24 cellular contexts compared by ENCODE assay signal in the genomic region with DNA sequence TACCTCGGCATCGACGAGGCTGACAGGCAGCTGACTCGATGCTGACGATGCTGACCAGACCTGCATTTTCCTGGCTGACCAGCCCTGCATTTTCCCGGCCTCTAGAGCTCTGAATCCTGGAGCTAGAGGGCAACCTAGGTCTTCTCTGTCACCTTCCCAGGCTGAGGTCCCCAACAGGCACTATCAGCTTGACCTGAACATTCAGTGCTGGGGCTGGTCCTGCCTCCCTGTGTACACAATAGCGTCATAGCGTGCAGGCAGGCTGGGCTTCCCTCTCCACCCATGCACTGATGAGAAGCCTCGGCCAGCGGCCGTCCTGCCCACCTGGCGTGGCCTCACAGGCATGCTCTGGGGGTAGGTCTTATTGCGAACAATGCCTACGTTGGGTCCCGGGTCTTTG.
DNase-seq lines count a peak whose midpoint lies in the region; ATAC-seq, FAIRE-seq and TF ChIP-seq lines count a peak whose summit lies in the region.
"Had no signal": no experiment of that assay in that cellular context is flagged by ENCODE, and none has a peak within 500 bp of the region (broad histone marks: within the 10 kb centered on the region; RNA-seq: fewer than 3 reads in every experiment).

No MANE protein-coding gene starts in this region.

- dilution Hi-C loops in mammary epithelial cell (cut with HindIII; ENCODE audit: low sequenced_read_pairs) = no loop called here

- TF ChIP-seq CTCF in mammary epithelial cell (conservative IDR thresholded peaks at IDR 0.05 in 1 of 2, IDR thresholded peaks at IDR 0.05 in 1 of 2; ENCODE audit: extremely low read depth in 1 of 2, insufficient read depth in 1 of 2, low read depth in 1 of 2, low read length in 2 of 2) (no peak), breast epithelium (IDR thresholded peaks at IDR 0.05) (no peak), K562 (IDR thresholded peaks at IDR 0.05 in 2 of 3, conservative IDR thresholded peaks at IDR 0.05 in 1 of 3; ENCODE audit: insufficient read depth in 2 of 3, low read depth in 1 of 3, low read length in 3 of 3) (peak in 2 of 3 experiments; percentile 16 to 17; a peak in 2 of 6 replicates), kidney (IDR thresholded peaks at IDR 0.05; ENCODE audit: borderline replicate concordance, extremely low read depth, insufficient read depth) (no peak), stomach (IDR thresholded peaks at IDR 0.05) (peak in 2 of 7 experiments; percentile 21 to 30)

- ATAC-seq in K562 = peak; percentile 46; the same call in 2 of the 3 replicates
- ATAC-seq: CD8-positive, alpha-beta T cell; natural killer cell had no signal

- no peak for TF ChIP-seq POLR2A in breast epithelium (IDR thresholded peaks at IDR 0.05)
- TF ChIP-seq POLR2A in K562 (conservative IDR thresholded peaks at IDR 0.05) = no peak
- no peak for TF ChIP-seq POLR2A in stomach (IDR thresholded peaks at IDR 0.05)

- H3K36me3 ChIP-seq in mammary epithelial cell (ENCODE audit: insufficient read depth, low read length) = no peaks in the 10 kb centered on the region
- no peaks in the 10 kb centered on the region for H3K36me3 ChIP-seq in breast epithelium
- H3K36me3 ChIP-seq in K562 (ENCODE audit: control insufficient read depth, insufficient read depth, low read length) = peaks cover 3% of the 10 kb centered on the region; the same call in 1 of the 3 replicates
- no peaks in the 10 kb centered on the region for H3K36me3 ChIP-seq in kidney (ENCODE audit: control insufficient read depth in 1 of 2, insufficient read depth in 2 of 2, low read length in 2 of 2)
- no peaks in the 10 kb centered on the region for H3K36me3 ChIP-seq in stomach
- H3K36me3 ChIP-seq: cardiac muscle cell had no signal

- peaks cover 50% of the 10 kb centered on the region for H3K4me1 ChIP-seq in mammary epithelial cell (ENCODE audit: insufficient read depth, low read length)
- H3K4me1 ChIP-seq in breast epithelium = no peaks in the 10 kb centered on the region
- no peaks in the 10 kb centered on the region; a peak in 1 of 5 replicates for H3K4me1 ChIP-seq in K562 (replicated peaks in 1 of 2; ENCODE audit: control insufficient read depth in 2 of 2, insufficient read depth in 2 of 2, low read length in 2 of 2)
- H3K4me1 ChIP-seq in kidney (ENCODE audit: control insufficient read depth in 1 of 2, insufficient read depth in 1 of 2, low read depth in 1 of 2, low read length in 2 of 2) = no peaks in the 10 kb centered on the region
- peaks cover 0 to 15% (median 2%) of the 10 kb centered on the region in 4 donors for H3K4me1 ChIP-seq in stomach
- H3K4me1 ChIP-seq: parathyroid adenoma had no signal

- no peaks in the 10 kb centered on the region for H3K9me1 ChIP-seq in K562 (ENCODE audit: control insufficient read depth, insufficient read depth, low read length)

- no peak overlapping the region for H3K4me2 ChIP-seq in mammary epithelial cell (ENCODE audit: insufficient read depth, low read depth, low read length)
- H3K4me2 ChIP-seq in K562 (ENCODE audit: insufficient read depth, low read length) = no peak overlapping the region

- TF ChIP-seq EP300 in K562 (IDR thresholded peaks at IDR 0.05; ENCODE audit: low read length) = no peak
- no peak for TF ChIP-seq EP300 in stomach (IDR thresholded peaks at IDR 0.05)

- no peaks in the 10 kb centered on the region for H3K27me3 ChIP-seq in mammary epithelial cell (ENCODE audit: insufficient read depth, low read length)
- H3K27me3 ChIP-seq in breast epithelium = no peaks in the 10 kb centered on the region
- peaks cover 0 to 10% of the 10 kb centered on the region in 2 experiments; a peak in 3 of 5 replicates for H3K27me3 ChIP-seq in K562 (ENCODE audit: control insufficient read depth in 2 of 2, insufficient read depth in 2 of 2, low read length in 2 of 2)
- no peaks in the 10 kb centered on the region for H3K27me3 ChIP-seq in stomach
- H3K27me3 ChIP-seq: cardiac muscle cell had no signal

- BruUV-seq in mammary epithelial cell (replicated peaks; lab: Mats Ljungman, UMichigan) (no TSS peak), K562 (replicated peaks; lab: Mats Ljungman, UMichigan) (no TSS peak)

- 84% methylated on average over 15 of the region's 15 CpGs for WGBS in mammary epithelial cell (ENCODE audit: low coverage, missing lambda C conversion rate)
- whole genome bisulfite sequencing in K562 (ENCODE audit: insufficient coverage, low coverage, missing lambda C conversion rate) = 48% methylated on average over 12 of the region's 15 CpGs
- WGBS in stomach, 5 donors = 34 to 65% (median 55%) methylated on average over 14 to 15 of the region's 15 CpGs

- H2AFZ ChIP-seq in mammary epithelial cell (ENCODE audit: low read depth, low read length) (peak overlapping the region; percentile 31), K562 (ENCODE audit: low read depth, low read length) (no peak overlapping the region)
- H2AFZ ChIP-seq: parathyroid adenoma had no signal

- POLR2A ChIA-PET in K562 (lab: Yijun Ruan, JAX) = interaction anchor here (0.6 to 0.7 kb wide), 2 partner anchors 10 to 34 kb away, joined by 3 read pairs; no protein-coding TSS in a partner anchor

- H3K27ac ChIP-seq in mammary epithelial cell (ENCODE audit: insufficient read depth, low read depth, low read length) = no peak overlapping the region
- H3K27ac ChIP-seq in breast epithelium = no peak overlapping the region
- H3K27ac ChIP-seq in K562 (ENCODE audit: extremely low read depth, low read depth, low read length) = no peak overlapping the region
- H3K27ac ChIP-seq in kidney (ENCODE audit: low read depth in 2 of 2, low read length in 2 of 2) = no peak overlapping the region
- H3K27ac ChIP-seq in stomach = peak overlapping the region in 1 of 5 donors; percentile 23
- H3K27ac ChIP-seq: cardiac muscle cell, parathyroid adenoma, VCaP had no signal

- FAIRE-seq in K562 (lab: Jason Lieb, UNC) = no peak
- FAIRE-seq in kidney (lab: Jason Lieb, UNC) = no peak
- FAIRE-seq: G401.6, HTR-8/SVneo had no signal

- H3K9ac ChIP-seq in mammary epithelial cell (ENCODE audit: insufficient read depth, low read length) = no peak overlapping the region
- H3K9ac ChIP-seq in K562 (ENCODE audit: insufficient read depth in 1 of 2, low read depth in 2 of 2, low read length in 2 of 2) = no peak overlapping the region
- H3K9ac ChIP-seq in kidney (ENCODE audit: low read length in 2 of 2) = no peak overlapping the region
- H3K9ac ChIP-seq: parathyroid adenoma had no signal

- TF ChIP-seq RAD21 in K562 (CRISPR knock-in tag; conservative IDR thresholded peaks at IDR 0.05 in 1 of 2, IDR thresholded peaks at IDR 0.05 in 1 of 2) = peak in 1 of 2 experiments; percentile 18; a peak in 2 of 4 replicates

- H3K4me3 ChIP-seq in mammary epithelial cell (replicated peaks in 1 of 3; ENCODE audit: insufficient read depth in 1 of 3, low read depth in 2 of 3, low read length in 3 of 3) (no peak overlapping the region), breast epithelium (no peak overlapping the region), K562 (no peak overlapping the region), kidney (ENCODE audit: low read length in 2 of 2) (no peak overlapping the region), stomach (no peak overlapping the region)
- H3K4me3 ChIP-seq: cardiac muscle cell had no signal

- H4K20me1 ChIP-seq in mammary epithelial cell (ENCODE audit: insufficient read depth, low read length) (no peaks in the 10 kb centered on the region), K562 (replicated peaks; ENCODE audit: control insufficient read depth, insufficient read depth, low read length) (peaks cover 8% of the 10 kb centered on the region)

- intact Hi-C loops in mammary epithelial cell (cut with micrococcal nuclease) (loop anchor here (5.0 kb wide), 1 partner anchor 135 kb away; no protein-coding TSS in a partner anchor), breast epithelium (cut with DNase I; ENCODE audit: low total_unique reads) (no loop called here), K562 (cut with micrococcal nuclease) (no loop called here), kidney (cut with DNase I) (no loop called here), stomach (cut with DNase I; ENCODE audit: low total_unique reads) (no loop called here)

- DNase-seq in mammary epithelial cell = peak; percentile 27
- DNase-seq in breast epithelium (ENCODE audit: low spot score in 2 of 2) = no peak
- DNase-seq in K562 (ENCODE audit: extremely low read depth in 1 of 4, low spot score in 3 of 4) = peak in 1 of 4 experiments; percentile 6
- DNase-seq in kidney = peak; percentile 39
- DNase-seq in stomach = peak; percentile 85
- no peak for DNase-seq in activated naive CD4-positive, alpha-beta T cell (lab: John Stamatoyannopoulos, UW)
- DNase-seq in NCI-H187 (lab: John Stamatoyannopoulos, UW) = no peak
- DNase-seq in dermis blood vessel endothelial cell = no peak
- DNase-seq: activated CD4-positive, alpha-beta T cell treated with anti-CD3 and anti-CD28 coated beads, Interleukin-2, amount 10 ng/mL, durations not matched to agents 24 days and 14 days; activated naive CD4-positive, alpha-beta T cell treated with anti-CD3 and anti-CD28 coated beads, Interleukin-2, amount 50 U/mL, for 16 hours; amygdala; CD8-positive, alpha-beta T cell; DMS 273 treated with DMSO at 0.1 percent for 48 hours; GOT3; natural killer cell; NCI-H1048; NCI-H187 treated with DMSO at 0.1 percent for 48 hours; NCI-H69; substantia nigra had no signal

- in situ Hi-C loops in mammary epithelial cell (cut with MboI; ENCODE audit: low sequenced_read_pairs in 2 of 2) (no loop called here), K562 (cut with MboI) (no loop called here)

- CTCF ChIA-PET in mammary epithelial cell (lab: Charles Lee; ENCODE audit: low non-redundant PET) (interaction anchor here (0.6 kb wide), 1 partner anchor 223 kb away, joined by 6 read pairs; no protein-coding TSS in a partner anchor), K562 (lab: Yijun Ruan, JAX; ENCODE audit: low intra/inter-chr PET ratio) (no interaction called here)

- H3K79me2 ChIP-seq in mammary epithelial cell (ENCODE audit: insufficient read depth, low read length) = no peaks in the 10 kb centered on the region
- H3K79me2 ChIP-seq in K562 (ENCODE audit: control insufficient read depth, insufficient read depth, low read length) = no peaks in the 10 kb centered on the region
- H3K79me2 ChIP-seq: parathyroid adenoma had no signal

- H3K9me3 ChIP-seq in mammary epithelial cell (replicated peaks; ENCODE audit: insufficient read depth, low read length) (no peaks in the 10 kb centered on the region), breast epithelium (no peaks in the 10 kb centered on the region), K562 (replicated peaks; ENCODE audit: control insufficient read depth, insufficient read depth, low read depth, low read length) (no peaks in the 10 kb centered on the region), kidney (ENCODE audit: control insufficient read depth in 1 of 2, low read length in 2 of 2) (no peaks in the 10 kb centered on the region), stomach (no peaks in the 10 kb centered on the region)

TF ChIP-seq in K562, 482 proteins besides CTCF, POLR2A, EP300 and RAD21:
- 0 out of 2 replicates have a peak, but pooled peaks have one; percentile 5 for TF ChIP-seq STAG1 (CRISPR knock-in tag; IDR thresholded peaks at IDR 0.05; ENCODE audit: borderline replicate concordance)
- TF ChIP-seq CBX3 (IDR thresholded peaks at IDR 0.05; ENCODE audit: borderline replicate concordance in 1 of 2, low read length in 2 of 2) = no peak

Comparison
In these comparisons a context has a peak if more than half of its experiments do, and no peak if none do; other contexts are left out.
1. DNase-seq: peak in mammary epithelial cell (single experiment), kidney (single experiment) and stomach (single experiment); none in breast epithelium (0 of 2), activated naive CD4-positive, alpha-beta T cell (0 of 4), NCI-H187 (0 of 2) and dermis blood vessel endothelial cell (single experiment).
2. CTCF ChIP-seq: peak in K562 (2 of 3); none in mammary epithelial cell (0 of 2), breast epithelium (0 of 3) and kidney (single experiment).